ENCODE assay signal across 33 cellular contexts in genomic region chr5:15643731-15644130, GRCh38.
"Had no signal": no experiment of that assay in that cellular context is flagged by ENCODE, and none has a peak within 500 bp of the region (broad histone marks: within the 10 kb centered on the region; RNA-seq: fewer than 3 reads in every experiment).

No MANE protein-coding gene starts in this region.

- DNase-seq: activated CD4-positive, alpha-beta memory T cell treated with anti-CD3 and anti-CD28 coated beads for 36 hours; activated CD4-positive, alpha-beta T cell treated with anti-CD3 and anti-CD28 coated beads for 36 hours; activated CD4-positive, alpha-beta T cell treated with anti-CD3 and anti-CD28 coated beads, Interleukin-2, amount 10 ng/mL, durations not matched to agents 24 days and 14 days; activated CD4-positive, CD25-positive, alpha-beta regulatory T cell; activated CD4-positive, CD25-positive, alpha-beta regulatory T cell treated with anti-CD3 and anti-CD28 coated beads, Interleukin-2, amount 50 U/mL, for 72 hours; activated CD8-positive, alpha-beta memory T cell treated with anti-CD3 and anti-CD28 coated beads, Interleukin-2, amount 10 ng/mL, durations not matched to agents 7 days and 5 days; activated CD8-positive, alpha-beta memory T cell treated with anti-CD3 and anti-CD28 coated beads, Interleukin-2, amount 50 U/mL, for 4 hours; activated CD8-positive, alpha-beta T cell treated with anti-CD3 and anti-CD28 coated beads, Interleukin-2, amount 10 ng/mL, durations not matched to agents 7 days and 5 days; activated effector memory CD4-positive, alpha-beta T cell treated with anti-CD3 and anti-CD28 coated beads, Interleukin-2, amount 50 U/mL, for 16 hours; activated naive CD4-positive, alpha-beta T cell; activated naive CD4-positive, alpha-beta T cell treated with anti-CD3 and anti-CD28 coated beads, Interleukin-2, amount 10 ng/mL, durations not matched to agents 7 days and 5 days; activated naive CD8-positive, alpha-beta T cell treated with anti-CD3 and anti-CD28 coated beads, Interleukin-2, amount 10 ng/mL, durations not matched to agents 7 days and 5 days; activated T-cell treated with anti-CD3 and anti-CD28 coated beads, Interleukin-2, amount 50 U/mL, for 1 hour; activated T-cell treated with anti-CD3 and anti-CD28 coated beads, Interleukin-2, amount 50 U/mL, for 48 hours; central memory CD4-positive, alpha-beta T cell; cerebellar nuclear complex; colonic mucosa; effector CD8-positive, alpha-beta T cell; foreskin melanocyte; head of caudate nucleus; T-helper 1 cell; T-helper 17 cell; T1000; WERI-Rb-1 had no signal

- H3K9me3 ChIP-seq: breast epithelium, colonic mucosa had no signal

- H3K27me3 ChIP-seq: breast epithelium, cardiac muscle cell, colonic mucosa had no signal

- H3K36me3 ChIP-seq: breast epithelium, cardiac muscle cell, colonic mucosa, WERI-Rb-1 had no signal

- FAIRE-seq: endometrium had no signal

- H3K9me3 Mint-ChIP-seq: activated CD4-positive, alpha-beta memory T cell treated with anti-CD3 and anti-CD28 coated beads for 36 hours; activated naive CD4-positive, alpha-beta T cell treated with anti-CD3 and anti-CD28 coated beads, Interleukin-2, amount 10 ng/mL, durations not matched to agents 7 days and 5 days; activated naive CD8-positive, alpha-beta T cell treated with anti-CD3 and anti-CD28 coated beads, Interleukin-2, amount 10 ng/mL, durations not matched to agents 7 days and 5 days had no signal

- H3K4me1 Mint-ChIP-seq: activated CD4-positive, alpha-beta T cell treated with anti-CD3 and anti-CD28 coated beads for 36 hours; activated CD4-positive, alpha-beta T cell treated with anti-CD3 and anti-CD28 coated beads, Interleukin-2, amount 10 ng/mL, durations not matched to agents 24 days and 14 days; activated naive CD4-positive, alpha-beta T cell treated with anti-CD3 and anti-CD28 coated beads, Interleukin-2, amount 10 ng/mL, durations not matched to agents 7 days and 5 days; activated naive CD8-positive, alpha-beta T cell treated with anti-CD3 and anti-CD28 coated beads, Interleukin-2, amount 10 ng/mL, durations not matched to agents 7 days and 5 days; T-helper 17 cell had no signal

- H3K27me3 Mint-ChIP-seq: activated CD4-positive, alpha-beta memory T cell treated with anti-CD3 and anti-CD28 coated beads for 36 hours; activated CD4-positive, alpha-beta T cell treated with anti-CD3 and anti-CD28 coated beads, Interleukin-2, amount 10 ng/mL, durations not matched to agents 24 days and 14 days; activated CD8-positive, alpha-beta memory T cell treated with anti-CD3 and anti-CD28 coated beads, Interleukin-2, amount 10 ng/mL, durations not matched to agents 7 days and 5 days; activated naive CD4-positive, alpha-beta T cell treated with anti-CD3 and anti-CD28 coated beads, Interleukin-2, amount 10 ng/mL, durations not matched to agents 7 days and 5 days; activated naive CD8-positive, alpha-beta T cell treated with anti-CD3 and anti-CD28 coated beads, Interleukin-2, amount 10 ng/mL, durations not matched to agents 7 days and 5 days; brain; T-helper 17 cell had no signal

- H3K27ac ChIP-seq: cardiac muscle cell, colonic mucosa, WERI-Rb-1 had no signal

- H3K4me1 ChIP-seq: colonic mucosa had no signal

- ATAC-seq: activated CD4-positive, alpha-beta T cell treated with anti-CD3 and anti-CD28 coated beads for 36 hours; activated CD8-positive, alpha-beta memory T cell treated with anti-CD3 and anti-CD28 coated beads, Interleukin-2, amount 10 ng/mL, durations not matched to agents 7 days and 5 days; activated CD8-positive, alpha-beta T cell treated with anti-CD3 and anti-CD28 coated beads, Interleukin-2, amount 10 ng/mL, durations not matched to agents 7 days and 5 days; activated naive CD4-positive, alpha-beta T cell treated with anti-CD3 and anti-CD28 coated beads, Interleukin-2, amount 50 U/mL, for 72 hours; esophagus mucosa; T-helper 17 cell had no signal

- H3K4me3 Mint-ChIP-seq: activated CD4-positive, alpha-beta memory T cell treated with anti-CD3 and anti-CD28 coated beads for 36 hours; activated CD4-positive, alpha-beta T cell treated with anti-CD3 and anti-CD28 coated beads for 36 hours; activated CD4-positive, alpha-beta T cell treated with anti-CD3 and anti-CD28 coated beads, Interleukin-2, amount 10 ng/mL, durations not matched to agents 24 days and 14 days; activated CD8-positive, alpha-beta memory T cell treated with anti-CD3 and anti-CD28 coated beads, Interleukin-2, amount 10 ng/mL, durations not matched to agents 7 days and 5 days; activated CD8-positive, alpha-beta T cell treated with anti-CD3 and anti-CD28 coated beads, Interleukin-2, amount 10 ng/mL, durations not matched to agents 7 days and 5 days; activated naive CD4-positive, alpha-beta T cell treated with anti-CD3 and anti-CD28 coated beads, Interleukin-2, amount 10 ng/mL, durations not matched to agents 7 days and 5 days; activated naive CD8-positive, alpha-beta T cell treated with anti-CD3 and anti-CD28 coated beads, Interleukin-2, amount 10 ng/mL, durations not matched to agents 7 days and 5 days; activated T-helper 1 cell treated with anti-CD3 and anti-CD28 coated beads, Interleukin-12 subunit alpha, Interleukin-12 subunit beta, Interleukin-2, Interleukin-4 antibody, amounts not matched to agents 30 ng/mL and 10 ng/mL and 1 ng/mL, durations not matched to agents 14 hours and 24 hours and 36 hours; brain; T-helper 17 cell; T-helper 2 cell treated with Interferon-gamma antibody and Interleukin-4, amounts not matched to agents 5 μg/mL and 100 μg/mL, for 36 hours had no signal

- H3K4me3 ChIP-seq: breast epithelium, cardiac muscle cell, colonic mucosa had no signal

- H3K36me3 Mint-ChIP-seq: activated CD4-positive, alpha-beta memory T cell treated with anti-CD3 and anti-CD28 coated beads for 36 hours; activated naive CD4-positive, alpha-beta T cell treated with anti-CD3 and anti-CD28 coated beads, Interleukin-2, amount 10 ng/mL, durations not matched to agents 7 days and 5 days; activated naive CD8-positive, alpha-beta T cell treated with anti-CD3 and anti-CD28 coated beads, Interleukin-2, amount 10 ng/mL, durations not matched to agents 7 days and 5 days had no signal

- H3K27ac Mint-ChIP-seq: activated CD4-positive, alpha-beta memory T cell treated with anti-CD3 and anti-CD28 coated beads for 36 hours; activated CD4-positive, alpha-beta T cell treated with anti-CD3 and anti-CD28 coated beads for 36 hours; activated CD4-positive, alpha-beta T cell treated with anti-CD3 and anti-CD28 coated beads, Interleukin-2, amount 10 ng/mL, durations not matched to agents 24 days and 14 days; activated CD8-positive, alpha-beta memory T cell treated with anti-CD3 and anti-CD28 coated beads, Interleukin-2, amount 10 ng/mL, durations not matched to agents 7 days and 5 days; activated CD8-positive, alpha-beta T cell treated with anti-CD3 and anti-CD28 coated beads, Interleukin-2, amount 10 ng/mL, durations not matched to agents 7 days and 5 days; activated naive CD4-positive, alpha-beta T cell treated with anti-CD3 and anti-CD28 coated beads, Interleukin-2, amount 10 ng/mL, durations not matched to agents 7 days and 5 days; activated naive CD4-positive, alpha-beta T cell treated with anti-CD3 and anti-CD28 coated beads, Interleukin-2, amount 50 U/mL, for 72 hours; activated naive CD8-positive, alpha-beta T cell treated with anti-CD3 and anti-CD28 coated beads, Interleukin-2, amount 10 ng/mL, durations not matched to agents 7 days and 5 days; activated T-helper 1 cell treated with anti-CD3 and anti-CD28 coated beads, Interleukin-12 subunit alpha, Interleukin-12 subunit beta, Interleukin-2, Interleukin-4 antibody, amounts not matched to agents 30 ng/mL and 10 ng/mL and 1 ng/mL, durations not matched to agents 14 hours and 24 hours and 36 hours; activated T-helper 2 cell treated with anti-CD3 and anti-CD28 coated beads, Interferon-gamma antibody, Interleukin-2, Interleukin-4, amounts not matched to agents 10 μg/mL and 5 μg/mL and 100 μg/mL, durations not matched to agents 14 hours and 24 hours and 36 hours; brain; T-helper 17 cell; T-helper 2 cell treated with Interferon-gamma antibody and Interleukin-4, amounts not matched to agents 5 μg/mL and 100 μg/mL, for 36 hours had no signal
